25 cellular contexts compared by ENCODE assay signal in genomic region chr3:9202546-9202945, GRCh38. TPM values are rescaled to one million over a fixed set of nuclear protein-coding genes. Genes with fewer than 3 reads are reported as not detected.
DNase-seq lines count a peak whose midpoint lies in the region; TF ChIP-seq lines count a peak whose summit lies in the region.
"Had no signal": no experiment of that assay in that cellular context is flagged by ENCODE, and none has a peak within 500 bp of the region (broad histone marks: within the 10 kb centered on the region; RNA-seq: fewer than 3 reads in every experiment).

No MANE protein-coding gene starts in this region.

- no peak for TF ChIP-seq EP300 in sigmoid colon (IDR thresholded peaks at IDR 0.05)

- H3K4me3 ChIP-seq in sigmoid colon (no peak overlapping the region), smooth muscle cell (no peak overlapping the region)
- H3K4me3 ChIP-seq: A549; BLaER1 treated with 17β-estradiol and CSF1 and Interleukin-3, amounts not matched to agents 10 nM and 100 nM; MG63 had no signal

- no peak overlapping the region for H3K4me2 ChIP-seq in smooth muscle cell
- H3K4me2 ChIP-seq: A549; BLaER1 treated with 17β-estradiol and CSF1 and Interleukin-3, amounts not matched to agents 10 nM and 100 nM had no signal

- no peak for TF ChIP-seq POLR2A in sigmoid colon (IDR thresholded peaks at IDR 0.05)

- H4K20me1 ChIP-seq in smooth muscle cell (ENCODE audit: low read depth): no peaks in the 10 kb centered on the region
- H4K20me1 ChIP-seq: BLaER1 treated with 17β-estradiol and CSF1 and Interleukin-3, amounts not matched to agents 10 nM and 100 nM had no signal

- H3F3A ChIP-seq in smooth muscle cell (ENCODE audit: low read depth): no peaks in the 10 kb centered on the region

- H3K36me3 ChIP-seq in sigmoid colon (no peaks in the 10 kb centered on the region), smooth muscle cell (ENCODE audit: low read depth) (no peaks in the 10 kb centered on the region)
- H3K36me3 ChIP-seq: BLaER1 treated with 17β-estradiol and CSF1 and Interleukin-3, amounts not matched to agents 10 nM and 100 nM; MG63 had no signal

- H3K27me3 ChIP-seq in layer of hippocampus (ENCODE audit: control insufficient read depth, insufficient read depth, low read length) (no peaks in the 10 kb centered on the region), sigmoid colon (no peaks in the 10 kb centered on the region), smooth muscle cell (ENCODE audit: low read depth) (no peaks in the 10 kb centered on the region)
- H3K27me3 ChIP-seq: BLaER1 treated with 17β-estradiol and CSF1 and Interleukin-3, amounts not matched to agents 10 nM and 100 nM; MG63 had no signal

- TF ChIP-seq CTCF in sigmoid colon (IDR thresholded peaks at IDR 0.05) (no peak), smooth muscle cell (IDR thresholded peaks at IDR 0.05; ENCODE audit: borderline replicate concordance, insufficient read depth, poor library complexity, severe bottlenecking) (no peak)

- H3K79me2 ChIP-seq in smooth muscle cell (ENCODE audit: low read depth): no peaks in the 10 kb centered on the region

- no peak overlapping the region for H3K9ac ChIP-seq in smooth muscle cell (ENCODE audit: low read depth)
- H3K9ac ChIP-seq: BLaER1 treated with 17β-estradiol and CSF1 and Interleukin-3, amounts not matched to agents 10 nM and 100 nM had no signal

- intact Hi-C loops in sigmoid colon (cut with DNase I): no loop called here

- H3K9me3 ChIP-seq in sigmoid colon: no peaks in the 10 kb centered on the region
- no peaks in the 10 kb centered on the region for H3K9me3 ChIP-seq in smooth muscle cell (replicated peaks; ENCODE audit: low read depth)
- H3K9me3 ChIP-seq: A549; BLaER1 treated with 17β-estradiol and CSF1 and Interleukin-3, amounts not matched to agents 10 nM and 100 nM; MG63 had no signal

- DNase-seq in sigmoid colon (peak; percentile 37), smooth muscle cell (lab: John Stamatoyannopoulos, UW; ENCODE audit: unreplicated experiment) (no peak), kidney tubule cell (ENCODE audit: low spot score) (no peak), NCI-H524 treated with DMSO at 0.1 percent for 48 hours (lab: John Stamatoyannopoulos, UW) (no peak), DMS153 treated with DMSO at 0.1 percent for 48 hours (lab: John Stamatoyannopoulos, UW; ENCODE audit: unreplicated experiment) (no peak)
- DNase-seq: AML-193; CD4-positive, alpha-beta T cell; DMS53; H7; HFFc6; IMR-90; KG1; MG63; NCI-H1105 treated with DMSO at 0.1 percent for 48 hours; NCI-H146; NCI-H1930; NCI-H2107; NCI-H446; NCI-H526; Right ventricle myocardium superior; RPMI8226 had no signal

- H2AFZ ChIP-seq in smooth muscle cell (ENCODE audit: low read depth): no peak overlapping the region

- 88 to 92% methylated on average over 4 of the region's 4 CpGs for WGBS in sigmoid colon, 2 donors
- WGBS in smooth muscle cell (ENCODE audit: low lambda C conversion rate): 100% methylated on average over 4 of the region's 4 CpGs

- H3K4me1 ChIP-seq in sigmoid colon (no peaks in the 10 kb centered on the region), smooth muscle cell (ENCODE audit: low read depth) (peaks cover 23% of the 10 kb centered on the region)
- H3K4me1 ChIP-seq: A549 had no signal

- H3K27ac ChIP-seq in cingulate gyrus (ENCODE audit: low read depth, low read length) (peak overlapping the region; percentile 52), layer of hippocampus (ENCODE audit: low read depth, low read length) (peak overlapping the region; percentile 19), sigmoid colon (no peak overlapping the region), smooth muscle cell (ENCODE audit: low read depth) (no peak overlapping the region)
- H3K27ac ChIP-seq: A549; BLaER1 treated with 17β-estradiol and CSF1 and Interleukin-3, amounts not matched to agents 10 nM and 100 nM had no signal

RNA-seq across cellular contexts. Expression of gene SRGAP3, which starts 46.9 kb away (rescaled TPM):
- total RNA-seq in sigmoid colon (1 to 10 TPM; 5.8 to 7.7 (median 6.6) TPM), smooth muscle cell (3.1 and 4.6 TPM in 2 replicates)
- polyA plus RNA-seq in sigmoid colon (1 to 10 TPM in 2 of 3 donors, under 1 TPM in 1; 0.69 to 2.6 (median 1.2) TPM), smooth muscle cell (1.5 and 3.0 TPM in 2 replicates)

Comparison
In these comparisons a context has a peak if more than half of its experiments do, and no peak if none do; other contexts are left out.
1. H3K27ac ChIP-seq: peak in cingulate gyrus (single experiment) and layer of hippocampus (single experiment); none in sigmoid colon (0 of 4) and smooth muscle cell (single experiment).